In the genomic region with DNA sequence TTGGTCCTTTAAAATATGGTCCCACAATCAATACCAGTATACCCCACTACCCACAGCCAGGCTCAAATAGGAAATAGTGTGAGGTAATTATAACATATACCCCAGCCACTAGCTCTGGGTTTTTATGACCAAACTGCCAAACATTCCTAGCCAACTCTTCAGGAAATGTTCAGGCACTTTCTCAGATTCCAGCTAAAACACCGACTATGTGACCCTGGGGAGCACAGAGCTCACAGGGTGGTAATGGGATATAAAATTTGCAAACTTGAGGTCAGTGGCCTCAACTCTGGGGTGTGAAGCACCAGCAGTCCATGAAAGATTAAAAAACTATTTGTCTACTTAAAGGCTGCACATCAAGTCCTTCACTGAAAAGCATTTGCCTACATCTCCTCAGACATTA, we compare ENCODE assay signal across 2 cellular contexts.
A peak's percentile ranks its signal among the peaks of the same experiment; 100 is the strongest.
TF ChIP-seq lines count a peak whose summit lies in the region.

No MANE protein-coding gene starts in this region.

TF ChIP-seq in liver, 16 proteins besides CTCF, POLR2A, EP300 and RAD21:
- TF ChIP-seq JUND (IDR thresholded peaks at IDR 0.05) (no peak), RXRA (IDR thresholded peaks at IDR 0.05) (peak; percentile 16 to 21)
TF ChIP-seq in liver: peak in this region for 1.

TF ChIP-seq in HepG2, 621 proteins besides CTCF, POLR2A, EP300 and RAD21:
- TF ChIP-seq HOXA3 (CRISPR knock-in tag; IDR thresholded peaks at IDR 0.05) (no peak), ZNF766 (CRISPR knock-in tag; IDR thresholded peaks at IDR 0.05; ENCODE audit: borderline replicate concordance) (no peak), CHD2 (IDR thresholded peaks at IDR 0.05; ENCODE audit: low read depth, low read length) (no peak)
TF ChIP-seq in HepG2: peak in this region for 0.
